ENCODE assay signal across 1 cellular context in genomic region chr2:9993490-9994165, GRCh38.
TF ChIP-seq lines count a peak whose summit lies in the region.

No MANE protein-coding gene starts in this region.

TF ChIP-seq in IMR-90, 13 proteins besides CTCF, POLR2A, EP300 and RAD21 (continued from another document):
- TF ChIP-seq SMC3 (IDR thresholded peaks at IDR 0.05; ENCODE audit: low read depth, low read length) (no peak), CHD1 (IDR thresholded peaks at IDR 0.05; ENCODE audit: low read depth, low read length) (no peak), CEBPB (IDR thresholded peaks at IDR 0.05; ENCODE audit: low read depth, low read length) (no peak), USF2 (IDR thresholded peaks at IDR 0.05; ENCODE audit: low read depth, low read length) (no peak), MAFK (IDR thresholded peaks at IDR 0.05; ENCODE audit: low read depth, low read length) (no peak)
